In the genomic region with DNA sequence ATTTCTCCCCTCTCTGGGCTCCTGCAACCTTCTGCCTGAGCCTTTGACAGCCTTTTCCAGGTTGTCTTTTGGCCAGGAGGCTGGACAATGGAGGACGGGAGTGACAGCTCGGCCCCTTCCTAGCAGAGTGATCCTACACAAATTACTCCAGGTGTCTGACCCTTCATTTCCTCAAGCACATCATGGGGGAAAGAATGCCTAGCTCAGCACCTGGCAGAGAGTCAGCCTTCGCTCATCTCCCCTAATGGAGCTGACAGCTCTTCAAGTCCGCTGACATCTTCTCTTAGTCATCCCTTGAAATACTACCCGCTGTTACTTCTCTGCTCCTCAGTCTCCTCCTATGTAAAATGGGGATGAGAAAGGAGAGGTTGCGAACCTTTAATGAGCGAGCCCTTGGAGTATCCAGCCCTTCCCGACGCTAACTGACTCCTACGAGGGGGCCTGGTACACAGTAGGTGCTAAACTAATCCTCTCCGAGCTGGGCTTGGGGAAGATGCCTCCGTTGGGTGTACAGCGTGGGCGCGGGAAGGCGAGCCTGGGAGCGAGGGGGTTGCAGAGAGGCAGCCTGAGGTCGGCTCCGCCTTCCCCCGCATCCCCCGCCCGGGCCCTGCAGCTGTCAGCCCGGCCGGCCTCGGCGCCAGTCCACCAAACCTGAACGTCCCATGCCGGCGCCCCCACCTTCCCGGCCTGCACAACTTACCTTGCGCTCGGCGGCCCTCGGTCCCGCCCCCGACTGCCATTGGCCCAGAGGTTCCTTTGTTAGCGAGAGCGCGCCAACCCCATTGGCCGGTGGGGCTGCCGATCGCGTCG, we compare ENCODE assay signal across 8 cellular contexts. TPM values are rescaled to one million over a fixed set of nuclear protein-coding genes. Genes with fewer than 3 reads are reported as not detected.
DNase-seq lines count a peak whose midpoint lies in the region; ATAC-seq and TF ChIP-seq lines count a peak whose summit lies in the region.

No MANE protein-coding gene starts in this region.

- peaks cover 37% of the 10 kb centered on the region for H4K20me1 ChIP-seq in SK-N-SH (ENCODE audit: insufficient read depth)
- peaks cover 38% of the 10 kb centered on the region for H4K20me1 ChIP-seq in osteoblast (ENCODE audit: insufficient read depth, low read length)

- WGBS in SK-N-SH (ENCODE audit: low lambda C conversion rate) = 13% methylated on average over 18 of the region's 44 CpGs
- WGBS in testis, 2 donors = 7 to 8% methylated on average over 31 to 40 of the region's 44 CpGs

- peak overlapping the region; percentile 56; the same call in 1 of the 2 replicates for H3K4me3 ChIP-seq in GM08714 (ENCODE audit: low read length)
- peak overlapping the region; percentile 54 to 64 for H3K4me3 ChIP-seq in SK-N-SH (ENCODE audit: low read depth in 2 of 2, low read length in 1 of 2)
- H3K4me3 ChIP-seq in osteoblast (ENCODE audit: insufficient read depth, low read length) = peak overlapping the region; percentile 78
- peak overlapping the region; percentile 23 to 60 for H3K4me3 ChIP-seq in testis

- no peak for TF ChIP-seq POLR2A in testis (IDR thresholded peaks at IDR 0.05)

- no peak for TF ChIP-seq RAD21 in SK-N-SH (IDR thresholded peaks at IDR 0.05; ENCODE audit: low read length)

- TF ChIP-seq CTCF in SK-N-SH (IDR thresholded peaks at IDR 0.05) (no peak), osteoblast (IDR thresholded peaks at IDR 0.05; ENCODE audit: extremely low read depth, low read depth, low read length) (no peak), testis (IDR thresholded peaks at IDR 0.05) (no peak)

- peaks cover 5 to 33% of the 10 kb centered on the region in 2 experiments; a peak in 3 of 4 replicates for H3K4me1 ChIP-seq in SK-N-SH (ENCODE audit: control insufficient read depth in 1 of 2, insufficient read depth in 2 of 2, low read depth in 1 of 2, low read length in 1 of 2)
- H3K4me1 ChIP-seq in osteoblast (ENCODE audit: insufficient read depth, low read length) = peaks cover 41% of the 10 kb centered on the region
- H3K4me1 ChIP-seq in testis = peaks cover 29% of the 10 kb centered on the region

- no peaks in the 10 kb centered on the region for H3K9me3 Mint-ChIP-seq in activated naive CD4-positive, alpha-beta T cell treated with anti-CD3 and anti-CD28 coated beads, Interleukin-2, amount 50 U/mL, for 72 hours

- H3K9me2 ChIP-seq in SK-N-SH = no peaks in the 10 kb centered on the region

- H3K36me3 ChIP-seq in SK-N-SH (replicated peaks in 1 of 2; ENCODE audit: control insufficient read depth in 1 of 2, insufficient read depth in 2 of 2, low read length in 1 of 2) = peaks cover 0 to 10% of the 10 kb centered on the region in 2 experiments
- H3K36me3 ChIP-seq in osteoblast (ENCODE audit: insufficient read depth, low read length) = peaks cover 4% of the 10 kb centered on the region
- no peaks in the 10 kb centered on the region for H3K36me3 ChIP-seq in testis (ENCODE audit: low read depth, missing control alignments)

- POLR2A ChIA-PET in SK-N-SH (lab: Yijun Ruan, JAX) = interaction anchor here (0.8 to 1.1 kb wide), 2 partner anchors 10 to 506 kb away, joined by 3 read pairs; no protein-coding TSS in a partner anchor

- TF ChIP-seq EP300 in SK-N-SH (IDR thresholded peaks at IDR 0.05; ENCODE audit: borderline replicate concordance in 1 of 2, low read depth in 1 of 2, low read length in 1 of 2) = no peak

- no peaks in the 10 kb centered on the region for H3K9me3 ChIP-seq in SK-N-SH
- H3K9me3 ChIP-seq in osteoblast (ENCODE audit: low read depth, low read length) = no peaks in the 10 kb centered on the region
- H3K9me3 ChIP-seq in testis = no peaks in the 10 kb centered on the region

- H3K9ac ChIP-seq in SK-N-SH = peak overlapping the region; percentile 53; the same call in 1 of the 2 replicates

- DNase-seq in NCI-H1092 (lab: John Stamatoyannopoulos, UW) (peak; percentile 75), SK-N-SH (peak; percentile 99), head of caudate nucleus (peak; percentile 99 to 100 (median 99)), osteoblast (ENCODE audit: insufficient read length, low spot score, missing footprints) (peak; percentile 100), testis (peak; percentile 100)
- DNase-seq in activated naive CD4-positive, alpha-beta T cell treated with anti-CD3 and anti-CD28 coated beads, Interleukin-2, amount 50 U/mL, for 72 hours (ENCODE audit: low spot score in 2 of 2) = peak; percentile 94 to 96

- H3F3A ChIP-seq in SK-N-SH (replicated peaks; ENCODE audit: insufficient read depth) = peaks cover 10% of the 10 kb centered on the region

- peak; percentile 87 for ATAC-seq in HG02623 (IDR thresholded peaks at IDR 0.05; ENCODE audit: unreplicated experiment)
- ATAC-seq in activated naive CD4-positive, alpha-beta T cell treated with anti-CD3 and anti-CD28 coated beads, Interleukin-2, amount 50 U/mL, for 72 hours = peak; percentile 97 to 99

- intact Hi-C loops in head of caudate nucleus (cut with DNase I) (no loop called here), testis (cut with DNase I; ENCODE audit: low total_unique reads) (no loop called here)

- CTCF ChIA-PET in SK-N-SH (lab: Yijun Ruan, JAX) = interaction anchor here (0.6 to 2.0 kb wide), 3 partner anchors 11 to 589 kb away, joined by 3 to 9 read pairs (median 5); no protein-coding TSS in a partner anchor

- peak overlapping the region; percentile 98 for H2AFZ ChIP-seq in SK-N-SH (ENCODE audit: low read depth)
- peak overlapping the region; percentile 69 for H2AFZ ChIP-seq in osteoblast (ENCODE audit: low read length)

- H3K27me3 ChIP-seq in SK-N-SH (ENCODE audit: insufficient read depth) (no peaks in the 10 kb centered on the region), osteoblast (ENCODE audit: insufficient read depth, low read length) (no peaks in the 10 kb centered on the region), testis (no peaks in the 10 kb centered on the region)

- peak overlapping the region; percentile 41 to 60; a peak in 3 of 4 replicates for H3K27ac ChIP-seq in SK-N-SH (ENCODE audit: low read depth in 2 of 2, low read length in 1 of 2)
- peak overlapping the region; percentile 14 for H3K27ac ChIP-seq in osteoblast (ENCODE audit: low read depth, low read length)
- H3K27ac ChIP-seq in testis = peak overlapping the region; percentile 36 to 39

- H3K79me2 ChIP-seq in SK-N-SH (ENCODE audit: insufficient read depth) (peaks cover 41% of the 10 kb centered on the region), osteoblast (ENCODE audit: insufficient read depth, low read length) (peaks cover 42% of the 10 kb centered on the region)

- peaks cover 0 to 6% of the 10 kb centered on the region in 2 donors for H3K36me3 Mint-ChIP-seq in activated naive CD4-positive, alpha-beta T cell treated with anti-CD3 and anti-CD28 coated beads, Interleukin-2, amount 50 U/mL, for 72 hours

- no peak overlapping the region for H3K27ac Mint-ChIP-seq in activated naive CD4-positive, alpha-beta T cell treated with anti-CD3 and anti-CD28 coated beads, Interleukin-2, amount 50 U/mL, for 72 hours

- H3K4me2 ChIP-seq in SK-N-SH (peak overlapping the region; percentile 92), osteoblast (ENCODE audit: insufficient read depth, low read length) (peak overlapping the region; percentile 75)

TF ChIP-seq in SK-N-SH, 30 proteins besides CTCF, POLR2A, EP300 and RAD21 (continues in another document):
- no peak for TF ChIP-seq GATA2 (CRISPR knock-in tag; IDR thresholded peaks at IDR 0.05)
- TF ChIP-seq GABPA (IDR thresholded peaks at IDR 0.05; ENCODE audit: low read depth) = no peak
- TF ChIP-seq MEF2A (IDR thresholded peaks at IDR 0.05; ENCODE audit: borderline replicate concordance, low read depth) = no peak
- TF ChIP-seq, protein P1, sequence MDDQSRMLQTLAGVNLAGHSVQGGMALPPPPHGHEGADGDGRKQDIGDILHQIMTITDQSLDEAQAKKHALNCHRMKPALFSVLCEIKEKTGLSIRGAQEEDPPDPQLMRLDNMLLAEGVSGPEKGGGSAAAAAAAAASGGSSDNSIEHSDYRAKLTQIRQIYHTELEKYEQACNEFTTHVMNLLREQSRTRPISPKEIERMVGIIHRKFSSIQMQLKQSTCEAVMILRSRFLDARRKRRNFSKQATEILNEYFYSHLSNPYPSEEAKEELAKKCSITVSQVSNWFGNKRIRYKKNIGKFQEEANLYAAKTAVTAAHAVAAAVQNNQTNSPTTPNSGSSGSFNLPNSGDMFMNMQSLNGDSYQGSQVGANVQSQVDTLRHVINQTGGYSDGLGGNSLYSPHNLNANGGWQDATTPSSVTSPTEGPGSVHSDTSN (IDR thresholded peaks at IDR 0.05) = peak; percentile 98
- TF ChIP-seq JUND (IDR thresholded peaks at IDR 0.05) = peak; percentile 20; the same call in 1 of the 2 replicates
- TF ChIP-seq MXI1 (IDR thresholded peaks at IDR 0.05; ENCODE audit: low read depth, low read length) = peak; percentile 88
- TF ChIP-seq RXRA (IDR thresholded peaks at IDR 0.05; ENCODE audit: borderline replicate concordance, low read depth) = no peak
- TF ChIP-seq FOXJ3 (CRISPR knock-in tag; IDR thresholded peaks at IDR 0.05) = no peak

RNA-seq across cellular contexts. Expression of a gene that starts 0.5 kb away (rescaled TPM):
- polyA plus RNA-seq in SK-N-SH (2012; rRNA removed) (64.4 and 69.8 TPM in 2 replicates), testis (ENCODE audit: insufficient read depth, low read depth, low replicate concordance) (191 TPM)
- polyA plus RNA-seq in SK-N-SH (2012; cell fraction: cytosol; rRNA removed) = 48.5 and 56.7 TPM in 2 replicates
- 85.3 and 87.9 TPM in 2 replicates for polyA plus RNA-seq in SK-N-SH (2012; cell fraction: nucleus; rRNA removed)
- 100 to 1,000 TPM in 1 of 2 donors, 10 to 100 TPM in 1; 67.4 to 134 TPM for total RNA-seq in activated naive CD4-positive, alpha-beta T cell treated with anti-CD3 and anti-CD28 coated beads, Interleukin-2, amount 50 U/mL, for 72 hours
- total RNA-seq in osteoblast (120 and 149 TPM in 2 replicates), testis (100 to 1,000 TPM; 304 to 337 TPM)

Comparison
In these comparisons a context has a peak if more than half of its experiments do, and no peak if none do; other contexts are left out.
1. Peak in every context shown above with its lines: DNase-seq, ATAC-seq, H3K4me3 ChIP-seq and H3K27ac ChIP-seq.